In the genomic region with DNA sequence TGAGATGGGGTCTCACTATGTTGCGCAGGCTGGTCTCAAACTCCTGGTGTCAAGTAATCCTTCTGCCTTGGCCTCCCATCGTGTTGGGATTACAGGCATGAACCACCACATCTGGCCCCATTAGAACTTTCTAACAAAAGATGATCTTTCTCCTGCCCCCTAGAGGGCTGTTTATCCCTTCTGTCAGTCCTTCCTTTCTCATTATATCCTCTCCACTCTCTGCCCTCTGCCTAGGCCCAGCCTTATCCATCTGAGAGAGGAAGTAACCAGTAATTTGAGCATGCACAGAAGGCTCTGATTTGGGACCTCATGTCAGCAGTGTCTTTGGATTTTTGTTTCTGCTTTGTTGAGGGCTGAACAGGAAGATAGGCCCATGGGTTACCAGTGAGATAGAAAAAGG, we compare ENCODE assay signal across 8 cellular contexts. TPM values are rescaled to one million over a fixed set of nuclear protein-coding genes. Genes with fewer than 3 reads are reported as not detected.
DNase-seq lines count a peak whose midpoint lies in the region; ATAC-seq, FAIRE-seq and TF ChIP-seq lines count a peak whose summit lies in the region.

No MANE protein-coding gene starts in this region.

- H3K27me3 ChIP-seq in GM06990 (replicated peaks; ENCODE audit: control insufficient read depth, insufficient read depth, low read length) (no peaks in the 10 kb centered on the region), endothelial cell of umbilical vein (ENCODE audit: control insufficient read depth in 2 of 2, insufficient read depth in 2 of 2, low read length in 2 of 2) (no peaks in the 10 kb centered on the region)

- H3K4me3 Mint-ChIP-seq in T-helper 17 cell: no peak overlapping the region

- BruUV-seq in endothelial cell of umbilical vein (replicated peaks; lab: Mats Ljungman, UMichigan): no TSS peak

- no peak for FAIRE-seq in endothelial cell of umbilical vein (lab: Jason Lieb, UNC)

- peaks cover 4% of the 10 kb centered on the region for H3K36me3 Mint-ChIP-seq in T-helper 17 cell (ENCODE audit: low read depth)

- no peaks in the 10 kb centered on the region for H3K9me1 ChIP-seq in endothelial cell of umbilical vein (replicated peaks; ENCODE audit: control insufficient read depth, extremely low read depth, insufficient read depth, low read length)

- no peak for DNase-seq in GM06990 (ENCODE audit: extremely low read depth, insufficient read length)
- peak; percentile 88 for DNase-seq in NCI-H69 (lab: John Stamatoyannopoulos, UW)
- DNase-seq in endothelial cell of umbilical vein (ENCODE audit: low read depth, low spot score): peak; percentile 16
- DNase-seq in kidney glomerular epithelial cell (lab: John Stamatoyannopoulos, UW): no peak
- no peak for DNase-seq in T-helper 17 cell
- DNase-seq in stimulated activated CD4-positive, alpha-beta T cell treated with anti-CD3 and anti-CD28 coated beads, Interleukin-4, amount 100 ng/mL, for 24 hours: no peak

- CTCF ChIA-PET in endothelial cell of umbilical vein (lab: Charles Lee): interaction anchor here (0.7 to 4.3 kb wide), 4 partner anchors 9 to 1031 kb away, joined by 3 to 84 read pairs (median 14); no protein-coding TSS in a partner anchor

- no peak for TF ChIP-seq POLR2A in endothelial cell of umbilical vein (IDR thresholded peaks at IDR 0.05; ENCODE audit: low read depth, low read length)

- H3K4me2 ChIP-seq in endothelial cell of umbilical vein (ENCODE audit: insufficient read depth, low read length): no peak overlapping the region

- peak; percentile 61 for TF ChIP-seq CTCF in 22Rv1 (IDR thresholded peaks at IDR 0.05)
- TF ChIP-seq CTCF in GM06990 (IDR thresholded peaks at IDR 0.05; ENCODE audit: insufficient read depth, low read length, poor library complexity, severe bottlenecking): peak; percentile 46
- peak; percentile 13 to 34 for TF ChIP-seq CTCF in endothelial cell of umbilical vein (IDR thresholded peaks at IDR 0.05; ENCODE audit: extremely low read depth in 1 of 2, insufficient read depth in 1 of 2, low read depth in 1 of 2, low read length in 2 of 2)

- H3K36me3 ChIP-seq in GM06990 (ENCODE audit: control insufficient read depth, insufficient read depth, low read length) (no peaks in the 10 kb centered on the region), endothelial cell of umbilical vein (ENCODE audit: control insufficient read depth in 2 of 2, extremely low read depth in 1 of 2, insufficient read depth in 2 of 2, low read length in 2 of 2) (no peaks in the 10 kb centered on the region)

- no peak overlapping the region for H3K27ac Mint-ChIP-seq in T-helper 17 cell

- no peak overlapping the region for H3K9ac ChIP-seq in endothelial cell of umbilical vein (replicated peaks; ENCODE audit: extremely low read depth, insufficient read depth, low read length)

- dilution Hi-C loops in endothelial cell of umbilical vein (cut with MboI; ENCODE audit: extremely low pct_ligation_motif_present, low sequenced_read_pairs): no loop called here

- peaks cover 13% of the 10 kb centered on the region for H3K4me1 Mint-ChIP-seq in T-helper 17 cell

- H2AFZ ChIP-seq in endothelial cell of umbilical vein (ENCODE audit: low read depth, low read length): peak overlapping the region; percentile 36

- POLR2A ChIA-PET in endothelial cell of umbilical vein (lab: Charles Lee): no interaction called here

- intact Hi-C loops in endothelial cell of umbilical vein (cut with micrococcal nuclease): loop anchor here (10.0 kb wide), 2 partner anchors 116 to 336 kb away; a partner anchor contains a TSS

- H3K4me1 ChIP-seq in endothelial cell of umbilical vein (ENCODE audit: control insufficient read depth, extremely low read depth, insufficient read depth, low read length): peaks cover under 1% of the 10 kb centered on the region

- H3K4me3 ChIP-seq in GM06990 (replicated peaks; ENCODE audit: low read depth, low read length) (no peak overlapping the region), endothelial cell of umbilical vein (replicated peaks in 1 of 3; ENCODE audit: insufficient read depth in 1 of 3, low read depth in 1 of 3, low read length in 3 of 3) (no peak overlapping the region)

- no peaks in the 10 kb centered on the region for H3K9me3 ChIP-seq in endothelial cell of umbilical vein (replicated peaks; ENCODE audit: control insufficient read depth, insufficient read depth, low read length)
- H3K9me3 ChIP-seq in T-helper 17 cell (ENCODE audit: control insufficient read depth, low read length, poor library complexity, severe bottlenecking): no peaks in the 10 kb centered on the region

- ATAC-seq in HG02981 (IDR thresholded peaks at IDR 0.05; ENCODE audit: unreplicated experiment): no peak
- no peak for ATAC-seq in T-helper 17 cell

- H3K27ac ChIP-seq in 22Rv1 (no peak overlapping the region), endothelial cell of umbilical vein (ENCODE audit: insufficient read depth, low read depth, low read length) (no peak overlapping the region)

- no peaks in the 10 kb centered on the region for H3K79me2 ChIP-seq in endothelial cell of umbilical vein (ENCODE audit: control insufficient read depth, insufficient read depth, low read length)

- H3K27me3 Mint-ChIP-seq in T-helper 17 cell: peaks cover 2% of the 10 kb centered on the region

- H4K20me1 ChIP-seq in endothelial cell of umbilical vein (replicated peaks; ENCODE audit: control insufficient read depth, extremely low read depth, insufficient read depth, low read length): no peaks in the 10 kb centered on the region

TF ChIP-seq in endothelial cell of umbilical vein, 7 proteins besides CTCF, POLR2A, EP300 and RAD21:
- TF ChIP-seq EZH2 (IDR thresholded peaks at IDR 0.05; ENCODE audit: borderline replicate concordance, low read depth, low read length, severe bottlenecking) (no peak), MYC (IDR thresholded peaks at IDR 0.05; ENCODE audit: low read depth, low read length) (no peak), POLR2AphosphoS5 (IDR thresholded peaks at IDR 0.05; ENCODE audit: insufficient read depth, low read depth, low read length) (no peak), GATA2 (IDR thresholded peaks at IDR 0.05; ENCODE audit: insufficient read depth, insufficient read length, low read depth, low read length) (no peak), FOS (IDR thresholded peaks at IDR 0.05; ENCODE audit: borderline replicate concordance, insufficient read depth, low read length) (no peak), JUN (IDR thresholded peaks at IDR 0.05; ENCODE audit: borderline replicate concordance, insufficient read depth, insufficient read length, low read depth) (no peak)
- TF ChIP-seq, protein P1, sequence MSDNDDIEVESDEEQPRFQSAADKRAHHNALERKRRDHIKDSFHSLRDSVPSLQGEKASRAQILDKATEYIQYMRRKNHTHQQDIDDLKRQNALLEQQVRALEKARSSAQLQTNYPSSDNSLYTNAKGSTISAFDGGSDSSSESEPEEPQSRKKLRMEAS (IDR thresholded peaks at IDR 0.05; ENCODE audit: insufficient read depth, insufficient read length): no peak
TF ChIP-seq in endothelial cell of umbilical vein: peak in this region for 0.

RNA-seq across cellular contexts. Expression of a gene that starts 4.4 kb away (rescaled TPM):
- 28.6 and 29.7 TPM in 2 replicates for total RNA-seq in endothelial cell of umbilical vein
- polyA plus RNA-seq in endothelial cell of umbilical vein: 11.6 and 14.0 TPM in 2 replicates
- 17.8 and 18.9 TPM in 2 replicates for polyA plus RNA-seq in endothelial cell of umbilical vein (2011; cell fraction: cytosol; rRNA removed)
- 22.3 and 29.6 TPM in 2 replicates for polyA plus RNA-seq in endothelial cell of umbilical vein (2011; cell fraction: nucleus; rRNA removed)
- 30.3 and 33.9 TPM in 2 replicates for polyA plus RNA-seq in endothelial cell of umbilical vein (2012)
- polyA minus RNA-seq in endothelial cell of umbilical vein: 22.1 and 23.1 TPM in 2 replicates
- polyA minus RNA-seq in endothelial cell of umbilical vein (2011; cell fraction: cytosol; rRNA and poly(A)+ RNA removed): 36.0 TPM
- polyA minus RNA-seq in endothelial cell of umbilical vein (2011; cell fraction: nucleus; rRNA and poly(A)+ RNA removed): 25.9 and 32.8 TPM in 2 replicates
- total RNA-seq in T-helper 17 cell: 10 to 100 TPM; 40.6 to 47.3 TPM

RNA-seq across cellular contexts. Expression of a gene that starts 58.7 kb away (rescaled TPM):
- total RNA-seq in endothelial cell of umbilical vein: 317 and 326 TPM in 2 replicates
- polyA plus RNA-seq in endothelial cell of umbilical vein: 164 and 169 TPM in 2 replicates
- 292 and 313 TPM in 2 replicates for polyA plus RNA-seq in endothelial cell of umbilical vein (2011; cell fraction: cytosol; rRNA removed)
- 284 and 338 TPM in 2 replicates for polyA plus RNA-seq in endothelial cell of umbilical vein (2011; cell fraction: nucleus; rRNA removed)
- 240 and 294 TPM in 2 replicates for polyA plus RNA-seq in endothelial cell of umbilical vein (2012)
- polyA minus RNA-seq in endothelial cell of umbilical vein: 694 and 730 TPM in 2 replicates
- polyA minus RNA-seq in endothelial cell of umbilical vein (2011; cell fraction: cytosol; rRNA and poly(A)+ RNA removed): 195 TPM
- polyA minus RNA-seq in endothelial cell of umbilical vein (2011; cell fraction: nucleus; rRNA and poly(A)+ RNA removed): 248 and 392 TPM in 2 replicates
- 10 to 100 TPM; 87.7 to 89.3 TPM for total RNA-seq in T-helper 17 cell

Comparison
In these comparisons a context has a peak if more than half of its experiments do, and no peak if none do; other contexts are left out.
1. DNase-seq: peak in NCI-H69 (single experiment) and endothelial cell of umbilical vein (single experiment); none in GM06990 (single experiment), kidney glomerular epithelial cell (single experiment), T-helper 17 cell (0 of 3) and stimulated activated CD4-positive, alpha-beta T cell treated with anti-CD3 and anti-CD28 coated beads, Interleukin-4, amount 100 ng/mL, for 24 hours (single experiment).
2. Peak in every context shown above with its lines, with median percentiles within 50 percentile points of each other: CTCF ChIP-seq.